29 cellular contexts compared by ENCODE assay signal in the genomic region with DNA sequence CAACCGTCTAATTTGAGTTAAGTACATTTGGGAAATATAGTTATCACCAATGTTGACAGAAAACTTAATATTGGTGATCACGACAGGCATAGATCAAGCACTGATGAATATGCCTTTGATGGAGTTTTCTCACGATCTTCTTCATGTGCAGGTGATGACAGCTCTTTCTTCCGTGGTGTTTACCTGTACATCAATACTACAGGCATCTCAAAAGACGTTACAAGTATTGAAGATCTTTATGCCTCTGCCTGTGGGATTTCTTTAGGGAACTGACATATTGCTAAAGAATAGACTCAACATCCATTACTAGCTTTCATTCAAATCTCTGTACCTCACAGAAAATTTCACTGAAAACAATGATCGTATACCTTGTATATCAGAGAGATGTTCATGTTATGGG.
"Had no signal": no experiment of that assay in that cellular context is flagged by ENCODE, and none has a peak within 500 bp of the region (broad histone marks: within the 10 kb centered on the region; RNA-seq: fewer than 3 reads in every experiment).

No MANE protein-coding gene starts in this region.

- H3K4me1 Mint-ChIP-seq: stimulated activated effector memory CD8-positive, alpha-beta T cell treated with anti-CD3 and anti-CD28 coated beads, Interleukin-12 subunit alpha, Interleukin-12 subunit beta, amount 100 ng/mL, for 72 hours; stimulated activated memory B cell treated with anti-CD40 and anti-IgM and Interleukin-4, amounts not matched to agents 10 μg/mL and 1 μg/mL and 100 μg/mL, for 72 hours; stimulated activated naive B cell treated with anti-CD40 and anti-IgM and Interleukin-4, amounts not matched to agents 10 μg/mL and 1 μg/mL and 100 μg/mL, for 72 hours; stimulated activated naive CD8-positive, alpha-beta T cell treated with anti-CD3 and anti-CD28 coated beads, Interleukin-15, amount 100 ng/mL, for 72 hours had no signal

- H3K36me3 ChIP-seq: stomach, suprapubic skin, thoracic aorta, thyroid gland, tibial artery, tibial nerve, transverse colon, upper lobe of left lung, upper lobe of right lung, uterus, vagina had no signal

- DNase-seq: stimulated activated CD4-positive, alpha-beta T cell treated with anti-CD3 and anti-CD28 coated beads, Interleukin-2, amount 100 ng/mL, for 48 hours; stimulated activated CD4-positive, alpha-beta T cell treated with anti-CD3 and anti-CD28 coated beads, Interleukin-4, amount 100 ng/mL, for 1 hour; stimulated activated CD4-positive, alpha-beta T cell treated with anti-CD3 and anti-CD28 coated beads, Interleukin-4, amount 100 ng/mL, for 24 hours; stimulated activated CD4-positive, alpha-beta T cell treated with anti-CD3 and anti-CD28 coated beads, Interleukin-4, amount 100 ng/mL, for 4 hours; stimulated activated CD8-positive, alpha-beta memory T cell treated with anti-CD3 and anti-CD28 coated beads, Interleukin-4, amount 100 ng/mL, for 48 hours; stimulated activated naive B cell treated with anti-CD40 and anti-IgM and Interleukin-4, amounts not matched to agents 10 μg/mL and 1 μg/mL and 100 μg/mL, for 72 hours; stimulated activated naive CD4-positive, alpha-beta T cell; stimulated activated naive CD4-positive, alpha-beta T cell treated with Interleukin-2 at 50 U/mL for 16 hours; stimulated activated naive CD8-positive, alpha-beta T cell treated with anti-CD3 and anti-CD28 coated beads, Interleukin-15, amount 100 ng/mL, for 72 hours; stimulated activated naive CD8-positive, alpha-beta T cell treated with anti-CD3 and anti-CD28 coated beads, Interleukin-15, Interleukin-2, amounts not matched to agents 100 U/mL and 50 U/mL, for 24 hours; stomach; substantia nigra; testis; thyroid gland; tibial artery; transverse colon; trophoblast cell; upper lobe of left lung; upper lobe of right lung; uterus had no signal

- H3K27me3 Mint-ChIP-seq: stimulated activated naive B cell treated with anti-CD40 and anti-IgM and Interleukin-4, amounts not matched to agents 10 μg/mL and 1 μg/mL and 100 μg/mL, for 72 hours; stimulated activated naive CD8-positive, alpha-beta T cell treated with anti-CD3 and anti-CD28 coated beads, Interleukin-15, amount 100 ng/mL, for 72 hours; stimulated activated naive CD8-positive, alpha-beta T cell treated with anti-CD3 and anti-CD28 coated beads, Interleukin-15, Interleukin-2, amounts not matched to agents 100 ng/mL and 50 ng/mL, for 24 hours had no signal

- H3K27me3 ChIP-seq: stomach, suprapubic skin, testis, thyroid gland, tibial artery, tibial nerve, transverse colon, upper lobe of left lung, upper lobe of right lung, uterus, vagina had no signal

- H3K4me3 ChIP-seq: stomach, suprapubic skin, testis, thoracic aorta, thyroid gland, tibial artery, tibial nerve, transverse colon, upper lobe of left lung, upper lobe of right lung, uterus, vagina had no signal

- H3K9me3 ChIP-seq: suprapubic skin, testis, thoracic aorta, thyroid gland, tibial artery, transverse colon, upper lobe of left lung, upper lobe of right lung, uterus, vagina had no signal

- ATAC-seq: stimulated activated effector memory CD8-positive, alpha-beta T cell treated with anti-CD3 and anti-CD28 coated beads, Interleukin-12 subunit alpha, Interleukin-12 subunit beta, amount 100 ng/mL, for 72 hours; stimulated activated memory B cell treated with anti-CD40 and anti-IgM and Interleukin-4, amounts not matched to agents 10 μg/mL and 1 μg/mL and 100 μg/mL, for 72 hours; stimulated activated naive B cell treated with anti-CD40 and anti-IgM and Interleukin-4, amounts not matched to agents 10 μg/mL and 1 μg/mL and 100 μg/mL, for 72 hours; stimulated activated naive CD8-positive, alpha-beta T cell treated with anti-CD3 and anti-CD28 coated beads, Interleukin-15, amount 100 ng/mL, for 72 hours; stimulated activated naive CD8-positive, alpha-beta T cell treated with anti-CD3 and anti-CD28 coated beads, Interleukin-15, Interleukin-2, amounts not matched to agents 100 U/mL and 50 U/mL, for 24 hours; upper lobe of right lung had no signal

- H3K4me1 ChIP-seq: stomach, suprapubic skin, testis, thyroid gland, tibial artery, tibial nerve, transverse colon, upper lobe of left lung, upper lobe of right lung, uterus, vagina had no signal

- FAIRE-seq: urothelium cell line had no signal

- H3K4me3 Mint-ChIP-seq: stimulated activated effector memory CD8-positive, alpha-beta T cell treated with anti-CD3 and anti-CD28 coated beads, Interleukin-12 subunit alpha, Interleukin-12 subunit beta, amount 100 ng/mL, for 72 hours; stimulated activated memory B cell treated with anti-CD40 and anti-IgM and Interleukin-4, amounts not matched to agents 10 μg/mL and 1 μg/mL and 100 μg/mL, for 72 hours; stimulated activated naive B cell treated with anti-CD40 and anti-IgM and Interleukin-4, amounts not matched to agents 10 μg/mL and 1 μg/mL and 100 μg/mL, for 72 hours; stimulated activated naive CD8-positive, alpha-beta T cell treated with anti-CD3 and anti-CD28 coated beads, Interleukin-15, amount 100 ng/mL, for 72 hours; stimulated activated naive CD8-positive, alpha-beta T cell treated with anti-CD3 and anti-CD28 coated beads, Interleukin-15, Interleukin-2, amounts not matched to agents 100 ng/mL and 50 ng/mL, for 24 hours; type B pancreatic cell had no signal

- H3K27ac ChIP-seq: stomach, suprapubic skin, testis, thoracic aorta, thyroid gland, tibial artery, tibial nerve, transverse colon, upper lobe of left lung, upper lobe of right lung, uterus, vagina had no signal

- H3K36me3 Mint-ChIP-seq: stimulated activated effector memory CD8-positive, alpha-beta T cell treated with anti-CD3 and anti-CD28 coated beads, Interleukin-12 subunit alpha, Interleukin-12 subunit beta, amount 100 ng/mL, for 72 hours; stimulated activated memory B cell treated with anti-CD40 and anti-IgM and Interleukin-4, amounts not matched to agents 10 μg/mL and 1 μg/mL and 100 μg/mL, for 72 hours; stimulated activated naive B cell treated with anti-CD40 and anti-IgM and Interleukin-4, amounts not matched to agents 10 μg/mL and 1 μg/mL and 100 μg/mL, for 72 hours had no signal

- H3K27ac Mint-ChIP-seq: stimulated activated effector memory CD8-positive, alpha-beta T cell treated with anti-CD3 and anti-CD28 coated beads, Interleukin-12 subunit alpha, Interleukin-12 subunit beta, amount 100 ng/mL, for 72 hours; stimulated activated memory B cell treated with anti-CD40 and anti-IgM and Interleukin-4, amounts not matched to agents 10 μg/mL and 1 μg/mL and 100 μg/mL, for 72 hours; stimulated activated naive B cell treated with anti-CD40 and anti-IgM and Interleukin-4, amounts not matched to agents 10 μg/mL and 1 μg/mL and 100 μg/mL, for 72 hours; stimulated activated naive CD8-positive, alpha-beta T cell treated with anti-CD3 and anti-CD28 coated beads, Interleukin-15, amount 100 ng/mL, for 72 hours; stimulated activated naive CD8-positive, alpha-beta T cell treated with anti-CD3 and anti-CD28 coated beads, Interleukin-15, Interleukin-2, amounts not matched to agents 100 ng/mL and 50 ng/mL, for 24 hours; type B pancreatic cell had no signal
